9 cellular contexts compared by ENCODE assay signal in the genomic region with DNA sequence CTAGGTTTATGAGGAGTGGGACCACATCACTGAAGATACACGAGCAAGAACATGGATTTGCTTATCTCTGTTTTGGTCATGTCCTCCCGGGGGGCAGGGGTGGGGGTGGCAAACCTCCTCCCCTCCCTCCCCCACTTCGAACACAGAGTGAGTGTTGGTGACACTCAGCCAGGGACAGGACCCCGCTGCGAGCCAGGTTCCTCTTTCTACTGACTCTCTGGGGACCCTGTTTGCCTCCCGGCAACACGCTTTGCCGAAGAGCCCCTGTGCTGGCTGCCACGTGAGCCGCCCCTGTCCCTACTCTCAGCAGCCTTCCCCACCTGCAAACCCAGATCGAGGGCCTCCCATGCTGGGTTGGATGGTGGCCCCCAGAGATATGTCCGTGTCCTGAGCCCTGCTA. TPM values are rescaled to one million over a fixed set of nuclear protein-coding genes. Genes with fewer than 3 reads are reported as not detected.
DNase-seq lines count a peak whose midpoint lies in the region; ATAC-seq and TF ChIP-seq lines count a peak whose summit lies in the region.
"Had no signal": no experiment of that assay in that cellular context is flagged by ENCODE, and none has a peak within 500 bp of the region (broad histone marks: within the 10 kb centered on the region; RNA-seq: fewer than 3 reads in every experiment).

No MANE protein-coding gene starts in this region.

- intact Hi-C loops in CD14-positive monocyte (cut with micrococcal nuclease): loop anchor here (5.0 to 10.0 kb wide), 2 partner anchors 35 to 167 kb away; a partner anchor contains a TSS

- H3K27me3 Mint-ChIP-seq in CD14-positive monocyte (ENCODE audit: low read depth in 3 of 3): peaks cover 0 to 2% (median 0%) of the 10 kb centered on the region in 3 donors
- no peaks in the 10 kb centered on the region for H3K27me3 Mint-ChIP-seq in activated T-cell treated with anti-CD3 and anti-CD28 coated beads, Interleukin-2, amount 50 U/mL, for 72 hours (ENCODE audit: low read depth)

- peak overlapping the region in 6 of 7 donors; percentile 82 to 99 (median 98) for H3K27ac Mint-ChIP-seq in CD14-positive monocyte
- peak overlapping the region; percentile 87 for H3K27ac Mint-ChIP-seq in activated T-cell treated with anti-CD3 and anti-CD28 coated beads, Interleukin-2, amount 50 U/mL, for 72 hours

- TF ChIP-seq CTCF in CD14-positive monocyte (IDR thresholded peaks at IDR 0.05): no peak

- H3K4me1 Mint-ChIP-seq in CD14-positive monocyte: peaks cover 35% of the 10 kb centered on the region
- H3K4me1 Mint-ChIP-seq in activated T-cell treated with anti-CD3 and anti-CD28 coated beads, Interleukin-2, amount 50 U/mL, for 72 hours (ENCODE audit: low read depth): peaks cover 44% of the 10 kb centered on the region

- DNase-seq in CD14-positive monocyte (ENCODE audit: low spot score): peak; percentile 52
- no peak for DNase-seq in activated T-cell treated with anti-CD3 and anti-CD28 coated beads, Interleukin-2, amount 50 U/mL, for 72 hours
- DNase-seq in amniotic stem cell (lab: John Stamatoyannopoulos, UW): no peak
- DNase-seq in D341Med (ENCODE audit: low spot score): no peak
- no peak for DNase-seq in DMS79 treated with DMSO at 0.1 percent for 48 hours (lab: John Stamatoyannopoulos, UW)
- DNase-seq in NCI-H146 treated with DMSO at 0.1 percent for 48 hours (lab: John Stamatoyannopoulos, UW; ENCODE audit: unreplicated experiment): no peak
- DNase-seq: NCI-H1092 treated with DMSO at 0.1 percent for 48 hours had no signal

- H3K36me3 Mint-ChIP-seq in CD14-positive monocyte: peaks cover 15 to 41% of the 10 kb centered on the region in 2 donors
- H3K36me3 Mint-ChIP-seq in activated T-cell treated with anti-CD3 and anti-CD28 coated beads, Interleukin-2, amount 50 U/mL, for 72 hours (ENCODE audit: insufficient read depth in 2 of 2): peaks cover 2 to 18% of the 10 kb centered on the region in 2 donors

- H3K9me3 Mint-ChIP-seq in CD14-positive monocyte: peaks cover 0 to 2% (median 0%) of the 10 kb centered on the region in 7 donors
- H3K9me3 Mint-ChIP-seq in activated T-cell treated with anti-CD3 and anti-CD28 coated beads, Interleukin-2, amount 50 U/mL, for 72 hours: no peaks in the 10 kb centered on the region

- no peak overlapping the region for H3K4me3 Mint-ChIP-seq in CD14-positive monocyte
- no peak overlapping the region for H3K4me3 Mint-ChIP-seq in activated T-cell treated with anti-CD3 and anti-CD28 coated beads, Interleukin-2, amount 50 U/mL, for 72 hours

- ATAC-seq in GM18907 (IDR thresholded peaks at IDR 0.05; ENCODE audit: unreplicated experiment) (peak; percentile 54), HG03066 (IDR thresholded peaks at IDR 0.05; ENCODE audit: low read depth, unreplicated experiment) (peak; percentile 37)
- ATAC-seq in activated T-cell treated with anti-CD3 and anti-CD28 coated beads, Interleukin-2, amount 50 U/mL, for 72 hours (replicated peaks in 1 of 2): no peak

RNA-seq across cellular contexts. Expression of a gene that starts 34.7 kb away (rescaled TPM):
- polyA plus RNA-seq in CD14-positive monocyte: 10 to 100 TPM; 33.3 to 40.0 TPM
- 10 to 100 TPM; 40.1 to 45.7 TPM for total RNA-seq in activated T-cell treated with anti-CD3 and anti-CD28 coated beads, Interleukin-2, amount 50 U/mL, for 72 hours

RNA-seq across cellular contexts. Expression of a gene that starts 49.5 kb away (rescaled TPM):
- polyA plus RNA-seq in CD14-positive monocyte: 10 to 100 TPM; 31.0 to 31.5 TPM
- total RNA-seq in activated T-cell treated with anti-CD3 and anti-CD28 coated beads, Interleukin-2, amount 50 U/mL, for 72 hours: 100 to 1,000 TPM in 1 of 2 donors, 10 to 100 TPM in 1; 70.4 to 101 TPM

Comparison
In these comparisons a context has a peak if more than half of its experiments do, and no peak if none do; other contexts are left out.
1. ATAC-seq: peak in GM18907 (single experiment) and HG03066 (single experiment); none in activated T-cell treated with anti-CD3 and anti-CD28 coated beads, Interleukin-2, amount 50 U/mL, for 72 hours (0 of 2).